Comparison of ENCODE assay signal across 17 cellular contexts in genomic region chr9:96394832-96395496, GRCh38.
"Had no signal": no experiment of that assay in that cellular context is flagged by ENCODE, and none has a peak within 500 bp of the region (broad histone marks: within the 10 kb centered on the region; RNA-seq: fewer than 3 reads in every experiment).

No MANE protein-coding gene starts in this region.

- H3K27ac ChIP-seq: brain microvascular endothelial cell, esophagus muscularis mucosa, psoas muscle, sigmoid colon, upper lobe of left lung had no signal

- FAIRE-seq: islet of Langerhans had no signal

- H3K9me3 ChIP-seq: esophagus muscularis mucosa, mucosa of descending colon, psoas muscle, sigmoid colon, upper lobe of left lung had no signal

- ATAC-seq: activated naive CD4-positive, alpha-beta T cell treated with anti-CD3 and anti-CD28 coated beads, Interleukin-2, amount 50 U/mL, for 72 hours; left lobe of liver; mucosa of descending colon; natural killer cell; psoas muscle had no signal

- H3K27me3 ChIP-seq: brain microvascular endothelial cell, esophagus muscularis mucosa, sigmoid colon, upper lobe of left lung had no signal

- H3K4me3 ChIP-seq: esophagus muscularis mucosa, mucosa of descending colon, psoas muscle, sigmoid colon, upper lobe of left lung had no signal

- H3K4me1 ChIP-seq: esophagus muscularis mucosa, psoas muscle, sigmoid colon had no signal

- H3K36me3 ChIP-seq: brain microvascular endothelial cell, sigmoid colon, upper lobe of left lung had no signal

- DNase-seq: activated CD4-positive, alpha-beta T cell treated with anti-CD3 and anti-CD28 coated beads, Interleukin-2, amount 10 ng/mL, durations not matched to agents 24 days and 14 days; activated CD8-positive, alpha-beta memory T cell treated with anti-CD3 and anti-CD28 coated beads for 24 hours; brain microvascular endothelial cell; mammary epithelial cell; mucosa of descending colon; natural killer cell; occipital lobe; psoas muscle; sigmoid colon; stimulated activated CD4-positive, alpha-beta T cell treated with anti-CD3 and anti-CD28 coated beads, Interleukin-2, amount 100 ng/mL, for 24 hours; stimulated activated naive CD4-positive, alpha-beta T cell; T1000; upper lobe of left lung had no signal
